ENCODE assay signal across 1 cellular context in the genomic region with DNA sequence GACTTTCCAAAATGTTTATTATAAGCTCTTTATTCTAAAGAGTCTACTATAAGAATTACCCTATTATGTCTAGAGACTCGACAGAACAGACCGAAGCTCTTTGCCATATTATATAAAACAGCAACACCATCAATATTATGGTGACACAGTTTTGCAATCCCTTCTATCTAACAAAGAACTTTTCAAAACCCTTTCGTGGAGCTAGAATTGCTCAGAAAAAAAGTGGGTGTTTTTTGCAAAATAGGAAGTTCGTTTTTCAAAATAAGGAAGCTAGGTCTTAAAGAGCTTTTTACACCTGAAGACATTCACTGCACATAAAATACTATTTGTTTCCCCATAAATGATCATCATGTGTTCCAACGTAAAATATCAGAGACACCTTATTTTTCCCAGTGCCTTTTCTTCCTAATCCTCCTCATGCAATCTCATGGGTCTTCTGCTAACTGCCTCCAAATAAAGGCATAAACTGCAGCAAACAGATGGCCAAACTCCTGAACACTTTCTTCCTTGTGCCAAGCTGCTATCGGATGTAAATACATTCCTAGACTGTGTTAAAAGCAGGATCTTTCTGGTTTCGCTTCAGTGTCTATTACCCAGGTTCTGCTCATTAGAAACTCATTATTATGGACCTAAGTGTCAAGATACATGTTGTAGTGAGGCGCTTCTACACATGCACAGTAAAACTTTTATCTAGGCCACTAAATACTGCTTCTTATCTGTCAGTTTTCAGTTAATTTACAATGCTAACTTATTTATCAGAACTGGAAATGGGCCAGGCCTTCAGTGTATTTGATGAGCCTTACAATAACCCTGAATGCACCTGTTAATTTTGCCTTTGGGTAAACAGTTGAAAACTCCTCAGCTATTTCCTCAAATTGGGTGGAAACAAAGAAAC.
TF ChIP-seq lines count a peak whose summit lies in the region.

No MANE protein-coding gene starts in this region.

TF ChIP-seq in HEK293, 187 proteins besides CTCF, POLR2A, EP300 and RAD21 (continued from another document):
- 0 out of 2 replicates have a peak, but pooled peaks have one; percentile 9 for TF ChIP-seq ZNF843 (tag by site-specific recombination; IDR thresholded peaks at IDR 0.05)
